In the genomic region with DNA sequence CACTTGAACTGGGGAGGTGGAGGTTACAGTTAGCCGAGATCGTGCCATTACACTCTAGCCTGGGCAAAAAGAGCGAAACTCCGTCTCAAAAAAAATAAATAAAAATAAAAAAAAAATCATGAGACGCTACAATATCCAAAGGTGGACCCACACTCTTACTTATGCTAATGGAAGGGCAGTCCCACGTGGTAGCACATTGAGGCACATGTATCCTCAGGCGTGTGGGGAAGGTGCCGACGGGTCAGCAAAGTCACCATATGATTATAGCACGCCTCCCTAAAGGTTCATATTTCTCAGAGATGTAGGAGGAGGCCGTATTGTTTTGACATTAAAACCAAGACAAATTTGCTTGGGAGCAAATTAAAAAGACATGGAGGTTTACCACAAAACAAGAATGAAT, we compare ENCODE assay signal across 8 cellular contexts.
"Had no signal": no experiment of that assay in that cellular context is flagged by ENCODE, and none has a peak within 500 bp of the region (broad histone marks: within the 10 kb centered on the region; RNA-seq: fewer than 3 reads in every experiment).

No MANE protein-coding gene starts in this region.

- ATAC-seq: GM12878 had no signal

- FAIRE-seq: G401.6, GM12878, GM12891, GM12892, GM18507, GM19239 had no signal

- H3K4me3 ChIP-seq: GM12878 had no signal

- DNase-seq: GDM1, GF-D8 had no signal
